2 cellular contexts compared by ENCODE assay signal in the genomic region with DNA sequence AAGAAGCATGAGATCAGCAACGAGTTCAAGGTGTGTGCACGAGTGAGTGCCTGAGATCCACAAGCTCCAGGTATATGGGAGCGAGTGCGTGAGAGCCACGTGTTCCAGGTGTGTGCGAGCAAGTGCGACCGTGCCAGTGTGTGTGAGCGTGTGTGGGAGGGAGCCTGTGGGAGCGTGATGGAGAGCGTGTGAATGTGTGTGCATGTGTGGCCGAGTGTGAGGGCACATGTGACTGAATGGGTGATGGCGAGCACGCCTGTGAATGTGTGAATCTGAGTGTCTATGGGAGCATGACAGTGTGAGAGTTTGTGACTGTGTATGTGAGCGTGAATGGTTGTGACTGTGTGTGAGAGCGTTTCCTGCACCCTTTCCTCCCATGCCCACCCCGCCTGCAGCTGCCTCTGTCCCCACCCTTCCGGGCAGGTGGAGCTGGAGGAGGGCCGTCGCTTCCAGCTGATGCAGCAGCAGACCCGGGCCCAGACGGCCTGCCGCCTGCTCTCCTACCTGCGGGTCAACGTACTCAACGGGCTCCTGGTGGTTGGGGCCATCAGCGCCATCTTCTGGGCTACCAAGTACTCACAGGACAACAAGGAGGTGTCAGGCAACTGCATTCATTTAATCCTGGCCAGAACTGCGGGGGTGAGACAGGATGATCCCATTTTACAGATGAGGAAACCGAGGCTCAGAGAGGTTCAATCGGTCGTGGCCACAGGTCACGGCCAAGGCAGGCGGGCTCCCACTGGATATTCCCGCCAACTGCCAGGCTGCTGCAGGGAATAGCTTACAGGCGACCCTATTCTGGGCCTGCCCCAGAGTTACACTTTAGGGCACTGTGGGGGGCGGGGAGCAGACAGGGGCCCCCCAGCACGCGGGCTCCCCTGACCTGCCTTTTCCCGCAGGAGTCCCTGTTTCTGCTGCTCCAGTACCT.
TF ChIP-seq lines count a peak whose summit lies in the region.

No MANE protein-coding gene starts in this region.

TF ChIP-seq in IMR-90, 13 proteins besides CTCF, POLR2A, EP300 and RAD21:
- TF ChIP-seq SMC3 (IDR thresholded peaks at IDR 0.05; ENCODE audit: low read depth, low read length) (peak; percentile 22), USF2 (IDR thresholded peaks at IDR 0.05; ENCODE audit: low read depth, low read length) (no peak)

TF ChIP-seq in SK-N-SH treated with all-trans-retinoic acid at 6 μM for 48 hours, 23 proteins besides CTCF, POLR2A, EP300 and RAD21:
- TF ChIP-seq, protein P1, sequence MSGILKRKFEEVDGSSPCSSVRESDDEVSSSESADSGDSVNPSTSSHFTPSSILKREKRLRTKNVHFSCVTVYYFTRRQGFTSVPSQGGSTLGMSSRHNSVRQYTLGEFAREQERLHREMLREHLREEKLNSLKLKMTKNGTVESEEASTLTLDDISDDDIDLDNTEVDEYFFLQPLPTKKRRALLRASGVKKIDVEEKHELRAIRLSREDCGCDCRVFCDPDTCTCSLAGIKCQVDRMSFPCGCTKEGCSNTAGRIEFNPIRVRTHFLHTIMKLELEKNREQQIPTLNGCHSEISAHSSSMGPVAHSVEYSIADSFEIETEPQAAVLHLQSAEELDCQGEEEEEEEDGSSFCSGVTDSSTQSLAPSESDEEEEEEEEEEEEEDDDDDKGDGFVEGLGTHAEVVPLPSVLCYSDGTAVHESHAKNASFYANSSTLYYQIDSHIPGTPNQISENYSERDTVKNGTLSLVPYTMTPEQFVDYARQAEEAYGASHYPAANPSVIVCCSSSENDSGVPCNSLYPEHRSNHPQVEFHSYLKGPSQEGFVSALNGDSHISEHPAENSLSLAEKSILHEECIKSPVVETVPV (CRISPR knock-in tag; IDR thresholded peaks at IDR 0.05), result no peak
